27 cellular contexts compared by ENCODE assay signal in genomic region chr16:73191111-73192046, GRCh38.
DNase-seq lines count a peak whose midpoint lies in the region; ATAC-seq and TF ChIP-seq lines count a peak whose summit lies in the region.
"Had no signal": no experiment of that assay in that cellular context is flagged by ENCODE, and none has a peak within 500 bp of the region (broad histone marks: within the 10 kb centered on the region; RNA-seq: fewer than 3 reads in every experiment).

No MANE protein-coding gene starts in this region.

- H3K36me3 ChIP-seq in GM06990 (ENCODE audit: control insufficient read depth, insufficient read depth, low read length), result no peaks in the 10 kb centered on the region
- H3K36me3 ChIP-seq: BE2C, HAP-1, SJSA1 had no signal

- H3K36me3 Mint-ChIP-seq in glutamatergic neuron (ENCODE audit: unreplicated experiment), result peaks cover 5% of the 10 kb centered on the region
- H3K36me3 Mint-ChIP-seq: CD4-positive, alpha-beta memory T cell; IgD-negative memory B cell had no signal

- peaks cover 5% of the 10 kb centered on the region for H3K9me3 Mint-ChIP-seq in glutamatergic neuron (ENCODE audit: unreplicated experiment)
- H3K9me3 Mint-ChIP-seq: IgD-negative memory B cell had no signal

- ATAC-seq in GM21529 (IDR thresholded peaks at IDR 0.05; ENCODE audit: unreplicated experiment), result no peak
- ATAC-seq: A549, Right ventricle myocardium inferior had no signal

- peaks cover 5% of the 10 kb centered on the region for H3K27me3 Mint-ChIP-seq in glutamatergic neuron (ENCODE audit: unreplicated experiment)
- H3K27me3 Mint-ChIP-seq: CD4-positive, alpha-beta memory T cell had no signal

- peaks cover 19% of the 10 kb centered on the region for H3K4me1 Mint-ChIP-seq in glutamatergic neuron (ENCODE audit: low read depth, unreplicated experiment)
- H3K4me1 Mint-ChIP-seq: CD4-positive, alpha-beta memory T cell; IgD-negative memory B cell had no signal

- peak overlapping the region; percentile 44 for H3K4me3 Mint-ChIP-seq in glutamatergic neuron (ENCODE audit: unreplicated experiment)
- H3K4me3 Mint-ChIP-seq: CD4-positive, alpha-beta memory T cell; IgD-negative memory B cell had no signal

- H3K27ac Mint-ChIP-seq in glutamatergic neuron (ENCODE audit: unreplicated experiment), result peak overlapping the region; percentile 43
- H3K27ac Mint-ChIP-seq: CD4-positive, alpha-beta memory T cell had no signal

- peak; percentile 39 for DNase-seq in GM06990 (ENCODE audit: extremely low read depth, insufficient read length)
- DNase-seq in Jurkat, Clone E6-1 (ENCODE audit: low read depth, low spot score), result peak; percentile 22
- DNase-seq in glutamatergic neuron, result peak; percentile 24
- DNase-seq in retina, result peak; percentile 42
- no peak for DNase-seq in germinal center (ENCODE audit: low spot score)
- DNase-seq in DMS114 treated with DMSO at 0.1 percent for 48 hours (lab: John Stamatoyannopoulos, UW; ENCODE audit: unreplicated experiment), result no peak
- DNase-seq in cerebellar nuclear complex (lab: John Stamatoyannopoulos, UW), result no peak
- DNase-seq: BE2C; Caco-2; CD4-positive, alpha-beta memory T cell; DMS 273 treated with DMSO at 0.1 percent for 48 hours; DND-41; GM23248; Karpas-422; MV-4-11; NCI-H1694; NCI-H2081; NCI-H2171; NCI-H345; NCI-H524; NCI-H774 had no signal

- H3K27me3 ChIP-seq in GM06990 (replicated peaks; ENCODE audit: control insufficient read depth, insufficient read depth, low read length), result no peaks in the 10 kb centered on the region; the same call in 1 of the 2 replicates
- H3K27me3 ChIP-seq: BE2C, SJSA1 had no signal

- TF ChIP-seq CTCF in GM06990 (IDR thresholded peaks at IDR 0.05; ENCODE audit: insufficient read depth, low read length, poor library complexity, severe bottlenecking) (no peak), glutamatergic neuron (IDR thresholded peaks at IDR 0.05; ENCODE audit: partially characterized antibody, unreplicated experiment) (no peak)

- H3K4me3 ChIP-seq in GM06990 (replicated peaks; ENCODE audit: low read depth, low read length), result no peak overlapping the region
- H3K4me3 ChIP-seq in Jurkat, Clone E6-1 (ENCODE audit: low read length), result no peak overlapping the region
- H3K4me3 ChIP-seq: A549, HAP-1, SJSA1 had no signal

Comparison
In these comparisons a context has a peak if more than half of its experiments do, and no peak if none do; other contexts are left out.
1. DNase-seq: peak in GM06990 (single experiment), Jurkat, Clone E6-1 (single experiment), glutamatergic neuron (single experiment) and retina (single experiment); none in germinal center (single experiment), DMS114 treated with DMSO at 0.1 percent for 48 hours (single experiment) and cerebellar nuclear complex (0 of 2).